8 cellular contexts compared by ENCODE assay signal in the genomic region with DNA sequence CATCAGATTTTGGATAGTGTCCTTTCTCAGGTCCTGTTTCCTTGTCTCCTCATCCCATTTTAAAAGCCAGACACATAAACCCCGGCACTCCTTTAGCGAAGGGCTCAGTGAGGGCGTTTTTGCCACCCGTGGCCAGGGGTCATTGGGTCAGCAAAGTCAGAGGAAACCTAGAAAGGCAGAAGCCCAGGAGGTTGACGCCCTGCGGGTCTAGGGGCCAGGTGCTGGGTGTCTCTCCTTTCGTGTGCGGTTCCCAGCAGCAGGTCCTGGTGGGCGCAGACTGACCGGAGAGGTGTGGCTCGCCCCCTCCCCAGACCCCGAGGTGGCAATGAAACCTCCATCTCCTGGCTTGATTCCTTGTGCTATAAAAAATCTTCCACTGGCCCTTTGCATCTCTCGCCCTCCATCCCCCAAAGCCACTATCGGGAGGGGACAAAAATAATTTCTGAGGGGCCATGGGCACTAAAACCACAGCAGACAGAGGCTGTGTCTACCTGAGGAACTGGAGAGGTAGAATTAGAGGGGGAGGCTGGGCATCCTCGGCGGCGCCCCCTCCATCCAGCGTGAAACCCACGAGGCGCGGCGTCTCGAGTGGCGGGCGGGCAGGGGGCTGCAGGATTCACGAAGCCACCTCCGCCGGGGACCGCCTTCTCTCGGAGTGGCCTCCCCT. TPM values are rescaled to one million over a fixed set of nuclear protein-coding genes. Genes with fewer than 3 reads are reported as not detected.
A peak's percentile ranks its signal among the peaks of the same experiment; 100 is the strongest.
DNase-seq lines count a peak whose midpoint lies in the region; ATAC-seq and TF ChIP-seq lines count a peak whose summit lies in the region.

No MANE protein-coding gene starts in this region.

- CTCF ChIA-PET in activated CD8-positive, alpha-beta memory T cell treated with anti-CD3 and anti-CD28 coated beads, Interleukin-2, amount 10 ng/mL, durations not matched to agents 7 days and 5 days (lab: Charles Lee): interaction anchor here (1.4 to 3.0 kb wide), 2 partner anchors 8 to 13 kb away, joined by 5 to 19 read pairs; no protein-coding TSS in a partner anchor

- intact Hi-C loops in Right ventricle myocardium superior (cut with DNase I): loop anchor here (5.0 to 10.0 kb wide), 2 partner anchors 124 to 369 kb away; no protein-coding TSS in a partner anchor
- intact Hi-C loops in prostate gland (cut with DNase I): loop anchor here (5.0 kb wide), 2 partner anchors 46 to 254 kb away; no protein-coding TSS in a partner anchor

- H3K4me3 ChIP-seq in prostate gland: peak overlapping the region; percentile 76 to 83

- peak overlapping the region; percentile 96 to 97 for H3K27ac ChIP-seq in prostate gland

- H3K4me3 Mint-ChIP-seq in activated T-cell treated with anti-CD3 and anti-CD28 coated beads, Interleukin-2, amount 50 U/mL, for 24 hours: peak overlapping the region; percentile 80
- H3K4me3 Mint-ChIP-seq in activated CD8-positive, alpha-beta memory T cell treated with anti-CD3 and anti-CD28 coated beads, Interleukin-2, amount 10 ng/mL, durations not matched to agents 7 days and 5 days: peak overlapping the region; percentile 79

- no peaks in the 10 kb centered on the region for H3K4me1 ChIP-seq in prostate gland (replicated peaks)

- TF ChIP-seq POLR2A in prostate gland (IDR thresholded peaks at IDR 0.05): no peak

- peaks cover 23% of the 10 kb centered on the region for H3K27me3 Mint-ChIP-seq in activated T-cell treated with anti-CD3 and anti-CD28 coated beads, Interleukin-2, amount 50 U/mL, for 24 hours
- peaks cover 32% of the 10 kb centered on the region for H3K27me3 Mint-ChIP-seq in activated CD8-positive, alpha-beta memory T cell treated with anti-CD3 and anti-CD28 coated beads, Interleukin-2, amount 10 ng/mL, durations not matched to agents 7 days and 5 days

- H3K9me3 ChIP-seq in prostate gland: no peaks in the 10 kb centered on the region

- H3K36me3 ChIP-seq in prostate gland: no peaks in the 10 kb centered on the region

- no peaks in the 10 kb centered on the region for H3K36me3 Mint-ChIP-seq in activated T-cell treated with anti-CD3 and anti-CD28 coated beads, Interleukin-2, amount 50 U/mL, for 24 hours (ENCODE audit: low read depth)
- no peaks in the 10 kb centered on the region for H3K36me3 Mint-ChIP-seq in activated CD8-positive, alpha-beta memory T cell treated with anti-CD3 and anti-CD28 coated beads, Interleukin-2, amount 10 ng/mL, durations not matched to agents 7 days and 5 days

- no peaks in the 10 kb centered on the region for H3K9me3 Mint-ChIP-seq in activated T-cell treated with anti-CD3 and anti-CD28 coated beads, Interleukin-2, amount 50 U/mL, for 24 hours
- H3K9me3 Mint-ChIP-seq in activated CD8-positive, alpha-beta memory T cell treated with anti-CD3 and anti-CD28 coated beads, Interleukin-2, amount 10 ng/mL, durations not matched to agents 7 days and 5 days (ENCODE audit: low read depth): no peaks in the 10 kb centered on the region

- ATAC-seq in activated CD8-positive, alpha-beta memory T cell treated with anti-CD3 and anti-CD28 coated beads, Interleukin-2, amount 10 ng/mL, durations not matched to agents 7 days and 5 days: no peak
- ATAC-seq in Right ventricle myocardium superior (ENCODE audit: poor library complexity) (no peak), HG03520 (IDR thresholded peaks at IDR 0.05; ENCODE audit: unreplicated experiment) (no peak), GM21526 (IDR thresholded peaks at IDR 0.05; ENCODE audit: low FRiP score, unreplicated experiment) (no peak)

- no peak for TF ChIP-seq CTCF in prostate gland (IDR thresholded peaks at IDR 0.05)

- 2% methylated on average over 30 of the region's 30 CpGs for WGBS in prostate gland

- H3K4me1 Mint-ChIP-seq in activated T-cell treated with anti-CD3 and anti-CD28 coated beads, Interleukin-2, amount 50 U/mL, for 24 hours (ENCODE audit: low read depth): peaks cover 26% of the 10 kb centered on the region
- peaks cover 22% of the 10 kb centered on the region for H3K4me1 Mint-ChIP-seq in activated CD8-positive, alpha-beta memory T cell treated with anti-CD3 and anti-CD28 coated beads, Interleukin-2, amount 10 ng/mL, durations not matched to agents 7 days and 5 days

- peak overlapping the region; percentile 59 for H3K27ac Mint-ChIP-seq in activated T-cell treated with anti-CD3 and anti-CD28 coated beads, Interleukin-2, amount 50 U/mL, for 24 hours
- H3K27ac Mint-ChIP-seq in activated CD8-positive, alpha-beta memory T cell treated with anti-CD3 and anti-CD28 coated beads, Interleukin-2, amount 10 ng/mL, durations not matched to agents 7 days and 5 days: peak overlapping the region; percentile 46

- peak; percentile 33 for DNase-seq in activated T-cell treated with anti-CD3 and anti-CD28 coated beads, Interleukin-2, amount 50 U/mL, for 24 hours
- DNase-seq in activated T-cell treated with anti-CD3 and anti-CD28 coated beads for 4 hours: no peak
- DNase-seq in activated CD8-positive, alpha-beta memory T cell treated with anti-CD3 and anti-CD28 coated beads, Interleukin-2, amount 10 ng/mL, durations not matched to agents 7 days and 5 days: no peak
- peak; percentile 49 for DNase-seq in Right ventricle myocardium superior
- peak; percentile 10 for DNase-seq in prostate gland (ENCODE audit: low spot score)
- no peak for DNase-seq in OCI-M1 (lab: John Stamatoyannopoulos, UW)

- no peaks in the 10 kb centered on the region for H3K27me3 ChIP-seq in prostate gland (replicated peaks; ENCODE audit: insufficient read depth)

RNA-seq across cellular contexts. Expression of a gene that starts 0.9 kb away (rescaled TPM):
- total RNA-seq in activated CD8-positive, alpha-beta memory T cell treated with anti-CD3 and anti-CD28 coated beads, Interleukin-2, amount 10 ng/mL, durations not matched to agents 7 days and 5 days: 1 to 10 TPM; 2.1 to 2.5 TPM
- total RNA-seq in Right ventricle myocardium superior (7.4 TPM), prostate gland (10 to 100 TPM; 59.1 to 84.0 TPM)

Comparison
In these comparisons a context has a peak if more than half of its experiments do, and no peak if none do; other contexts are left out.
1. DNase-seq: peak in activated T-cell treated with anti-CD3 and anti-CD28 coated beads, Interleukin-2, amount 50 U/mL, for 24 hours (single experiment), Right ventricle myocardium superior (single experiment) and prostate gland (single experiment); none in activated T-cell treated with anti-CD3 and anti-CD28 coated beads for 4 hours (single experiment), activated CD8-positive, alpha-beta memory T cell treated with anti-CD3 and anti-CD28 coated beads, Interleukin-2, amount 10 ng/mL, durations not matched to agents 7 days and 5 days (single experiment) and OCI-M1 (single experiment).